8 cellular contexts compared by ENCODE assay signal in the genomic region with DNA sequence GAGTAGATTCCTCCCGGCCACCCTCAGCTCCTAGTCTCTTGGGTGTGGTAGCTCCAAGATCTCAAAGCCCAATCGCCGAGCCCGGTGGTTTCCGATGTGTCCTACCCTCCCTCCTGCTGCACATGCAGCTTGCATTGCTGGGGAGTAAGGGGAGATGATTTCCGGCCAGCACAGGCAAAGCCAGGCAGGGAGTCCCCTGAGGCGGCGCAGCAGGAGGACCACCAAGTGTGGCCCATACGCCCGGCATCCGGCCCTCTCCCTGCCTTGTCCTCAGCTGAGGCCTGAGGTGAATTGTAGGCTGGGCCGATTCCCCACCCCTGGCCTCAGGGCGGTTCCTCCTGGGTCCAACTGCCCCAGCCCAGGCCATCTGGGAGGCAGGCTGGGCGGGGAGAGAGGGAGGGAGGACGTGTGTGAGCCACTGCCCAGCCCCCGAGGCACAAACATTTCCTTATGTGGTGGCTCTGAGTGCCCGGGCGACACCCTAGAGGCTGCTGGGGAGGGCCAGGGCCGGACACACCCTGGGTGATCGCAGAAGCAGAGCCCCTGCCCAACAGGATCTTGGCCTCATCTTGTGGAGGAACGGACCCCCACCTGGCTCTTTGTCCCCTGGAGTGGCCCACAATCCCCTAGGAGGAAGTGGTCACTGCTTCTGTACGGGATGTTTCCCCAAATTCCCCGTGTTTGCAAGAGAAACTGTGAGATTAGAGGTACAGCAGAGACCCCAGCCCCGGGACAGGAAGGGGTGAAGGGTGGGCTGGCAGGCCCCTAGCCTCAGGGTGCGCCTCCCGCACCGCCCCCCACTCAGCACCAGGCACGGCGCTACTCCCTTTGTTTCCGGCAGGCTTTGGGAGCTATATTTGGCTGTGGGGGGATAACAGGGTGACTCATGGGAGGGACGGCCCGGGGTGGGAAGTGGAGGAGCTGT. TPM values are rescaled to one million over a fixed set of nuclear protein-coding genes. Genes with fewer than 3 reads are reported as not detected.
DNase-seq lines count a peak whose midpoint lies in the region; ATAC-seq, FAIRE-seq and TF ChIP-seq lines count a peak whose summit lies in the region.

No MANE protein-coding gene starts in this region.

- no peak for DNase-seq in activated CD4-positive, alpha-beta T cell treated with anti-CD3 and anti-CD28 coated beads, Interleukin-2, amount 10 ng/mL, durations not matched to agents 7 days and 5 days
- DNase-seq in activated CD4-positive, alpha-beta T cell treated with anti-CD3 and anti-CD28 coated beads for 48 hours, result no peak
- DNase-seq in NCI-H146 treated with DMSO at 0.1 percent for 48 hours (lab: John Stamatoyannopoulos, UW; ENCODE audit: unreplicated experiment) (peak; percentile 90), GM12878 (ENCODE audit: low read depth, low spot score) (peak; percentile 86), retinal pigment epithelial cell (ENCODE audit: low read depth) (peak; percentile 89)
- DNase-seq in effector CD4-positive, alpha-beta T cell, result no peak

- TF ChIP-seq POLR2A in GM12878 (IDR thresholded peaks at IDR 0.05; ENCODE audit: low read depth, low read length), result peak; percentile 94

- H3K9ac ChIP-seq in GM12878 (ENCODE audit: control insufficient read depth, insufficient read depth, low read length) (peak overlapping the region; percentile 94), iPS-15b (ENCODE audit: low read depth, low read length) (peak overlapping the region; percentile 80)

- in situ Hi-C loops in GM12878 (cut with MboI), result no loop called here

- FAIRE-seq in GM12878 (lab: Jason Lieb, UNC), result peak; percentile 59

- no peaks in the 10 kb centered on the region for H4K20me1 ChIP-seq in GM12878 (ENCODE audit: control insufficient read depth, insufficient read depth)

- no peaks in the 10 kb centered on the region for H3K27me3 Mint-ChIP-seq in activated CD4-positive, alpha-beta T cell treated with anti-CD3 and anti-CD28 coated beads, Interleukin-2, amount 10 ng/mL, durations not matched to agents 7 days and 5 days

- no peak overlapping the region for H3K4me3 Mint-ChIP-seq in activated CD4-positive, alpha-beta T cell treated with anti-CD3 and anti-CD28 coated beads, Interleukin-2, amount 10 ng/mL, durations not matched to agents 7 days and 5 days

- H3K27me3 ChIP-seq in GM12878 (replicated peaks in 1 of 2; ENCODE audit: control insufficient read depth in 2 of 2, insufficient read depth in 2 of 2, low read length in 1 of 2), result no peaks in the 10 kb centered on the region
- no peaks in the 10 kb centered on the region for H3K27me3 ChIP-seq in iPS-15b (ENCODE audit: control insufficient read depth, insufficient read depth, low read length)

- H3K4me1 ChIP-seq in GM12878 (ENCODE audit: control insufficient read depth, insufficient read depth, low read length) (peaks cover 49% of the 10 kb centered on the region), iPS-15b (ENCODE audit: control insufficient read depth, insufficient read depth, low read length) (peaks cover 9% of the 10 kb centered on the region)

- H3K9me3 ChIP-seq in GM12878 (replicated peaks; ENCODE audit: control insufficient read depth, insufficient read depth, low read length), result no peaks in the 10 kb centered on the region
- H3K9me3 ChIP-seq in iPS-15b (ENCODE audit: control insufficient read depth, insufficient read depth, low read length), result no peaks in the 10 kb centered on the region

- POLR2A ChIA-PET in activated CD4-positive, alpha-beta T cell treated with anti-CD3 and anti-CD28 coated beads, Interleukin-2, amount 10 ng/mL, durations not matched to agents 7 days and 5 days (lab: Charles Lee), result no interaction called here
- POLR2A ChIA-PET in GM12878 (lab: Charles Lee), result interaction anchor here (0.7 to 9.2 kb wide), 8 partner anchors 8 to 121 kb away, joined by 3 to 119 read pairs (median 8); a partner anchor contains a TSS

- H3K36me3 ChIP-seq in GM12878 (ENCODE audit: control insufficient read depth in 2 of 2, insufficient read depth in 2 of 2, low read length in 1 of 2) (no peaks in the 10 kb centered on the region), iPS-15b (ENCODE audit: control insufficient read depth, insufficient read depth, low read length) (no peaks in the 10 kb centered on the region)

- no peaks in the 10 kb centered on the region for H3K36me3 Mint-ChIP-seq in activated CD4-positive, alpha-beta T cell treated with anti-CD3 and anti-CD28 coated beads, Interleukin-2, amount 10 ng/mL, durations not matched to agents 7 days and 5 days (ENCODE audit: low read depth)

- BruUV-seq in GM12878 (replicated peaks; lab: Mats Ljungman, UMichigan), result TSS peak; percentile 82

- intact Hi-C loops in GM12878 (cut with micrococcal nuclease; ENCODE audit: unreplicated experiment), result loop anchor here (10.0 kb wide), 1 partner anchor 272 kb away; a partner anchor contains a TSS

- ATAC-seq in HG02588 (IDR thresholded peaks at IDR 0.05; ENCODE audit: unreplicated experiment), result peak; percentile 51
- peak; percentile 75 for ATAC-seq in GM12878

- no peaks in the 10 kb centered on the region for H3K9me3 Mint-ChIP-seq in activated CD4-positive, alpha-beta T cell treated with anti-CD3 and anti-CD28 coated beads, Interleukin-2, amount 10 ng/mL, durations not matched to agents 7 days and 5 days

- H3K4me3 ChIP-seq in GM12878 (peak overlapping the region; percentile 68), iPS-15b (ENCODE audit: low read depth, low read length) (peak overlapping the region; percentile 31), retinal pigment epithelial cell (ENCODE audit: low read length) (peak overlapping the region; percentile 34)

- H3K27ac ChIP-seq in GM12878 (ENCODE audit: control insufficient read depth, insufficient read depth), result peak overlapping the region; percentile 97

- peak overlapping the region; percentile 82 for H3K4me2 ChIP-seq in GM12878 (ENCODE audit: control insufficient read depth, insufficient read depth)

- peak; percentile 24 to 26; a peak in 2 of 4 replicates for TF ChIP-seq EP300 in GM12878 (IDR thresholded peaks at IDR 0.05; ENCODE audit: borderline replicate concordance in 1 of 2, control insufficient read depth in 1 of 2, low read depth in 2 of 2, low read length in 2 of 2)

- peaks cover 31% of the 10 kb centered on the region for H3K4me1 Mint-ChIP-seq in activated CD4-positive, alpha-beta T cell treated with anti-CD3 and anti-CD28 coated beads, Interleukin-2, amount 10 ng/mL, durations not matched to agents 7 days and 5 days

- H3K79me2 ChIP-seq in GM12878 (ENCODE audit: control insufficient read depth, insufficient read depth, low read length), result peaks cover 25% of the 10 kb centered on the region

- TF ChIP-seq RAD21 in GM12878 (IDR thresholded peaks at IDR 0.05; ENCODE audit: insufficient read depth, low read depth, low read length), result no peak

- SMC1A ChIA-PET in GM12878 (lab: Charles Lee; ENCODE audit: uncharacterized antibody, unreplicated experiment), result interaction anchor here (0.6 to 3.9 kb wide), 8 partner anchors 9 to 56 kb away, joined by 3 to 20 read pairs (median 4); no protein-coding TSS in a partner anchor

- TF ChIP-seq CTCF in GM12878 (IDR thresholded peaks at IDR 0.05 in 2 of 3, conservative IDR thresholded peaks at IDR 0.05 in 1 of 3; ENCODE audit: control insufficient read depth in 2 of 3, extremely low read depth in 1 of 3, insufficient read depth in 1 of 3, low read depth in 3 of 3, low read length in 3 of 3) (no peak), retinal pigment epithelial cell (conservative IDR thresholded peaks at IDR 0.05; ENCODE audit: low read depth, low read length) (no peak)

- H3K27ac Mint-ChIP-seq in activated CD4-positive, alpha-beta T cell treated with anti-CD3 and anti-CD28 coated beads, Interleukin-2, amount 10 ng/mL, durations not matched to agents 7 days and 5 days, result peak overlapping the region; percentile 46

- under 1% methylated on average over 29 of the region's 32 CpGs for WGBS in GM12878 (ENCODE audit: insufficient coverage, insufficient replicate concordance, low lambda C conversion rate, missing lambda C conversion rate)

- CTCF ChIA-PET in activated CD4-positive, alpha-beta T cell treated with anti-CD3 and anti-CD28 coated beads, Interleukin-2, amount 10 ng/mL, durations not matched to agents 7 days and 5 days (lab: Charles Lee), result interaction anchor here (1.6 to 5.7 kb wide), 5 partner anchors 10 to 48 kb away, joined by 3 to 43 read pairs (median 11); no protein-coding TSS in a partner anchor
- CTCF ChIA-PET in GM12878 (lab: Yijun Ruan, JAX), result interaction anchor here (0.6 to 9.9 kb wide), 8 partner anchors 8 to 53 kb away, joined by 3 to 151 read pairs (median 4); a partner anchor contains a TSS

- RAD21 ChIA-PET in GM12878 (lab: Charles Lee; ENCODE audit: unreplicated experiment), result interaction anchor here (0.7 to 9.4 kb wide), 5 partner anchors 10 to 55 kb away, joined by 3 to 70 read pairs (median 3); a partner anchor contains a TSS

- peak overlapping the region; percentile 54 for H2AFZ ChIP-seq in GM12878 (ENCODE audit: control insufficient read depth, low read depth, low read length)

RNA-seq across cellular contexts. Expression of a gene that starts 41.9 kb away (rescaled TPM):
- total RNA-seq in activated CD4-positive, alpha-beta T cell treated with anti-CD3 and anti-CD28 coated beads, Interleukin-2, amount 10 ng/mL, durations not matched to agents 7 days and 5 days, result 1,000 to 10,000 TPM; 1,700 to 2,208 TPM
- 157 and 167 TPM in 2 replicates for total RNA-seq in GM12878 (2013; cell fraction: nucleolus; rRNA removed)
- total RNA-seq in GM12878 (2014; rRNA removed), result 1,683 and 1,891 TPM in 2 replicates
- total RNA-seq in GM12878 (2014; rRNA removed; fragmentation: Illumina TruSeq; extraction: Trizol), result 3,682 and 3,944 TPM in 2 replicates
- total RNA-seq in GM12878 (2021), result 2,403 and 2,413 TPM in 2 replicates
- polyA plus RNA-seq in GM12878 (2011; ENCODE audit: low read depth), result 1,103 TPM
- polyA plus RNA-seq in GM12878 (2011; rRNA removed), result 1,144 and 1,534 TPM in 2 replicates
- 791 and 1,273 TPM in 2 replicates for polyA plus RNA-seq in GM12878 (2011; cell fraction: cytosol; rRNA removed)
- polyA plus RNA-seq in GM12878 (2011; cell fraction: nucleus; rRNA removed), result 515 and 1,224 TPM in 2 replicates
- polyA plus RNA-seq in GM12878 (2012), result 2,072 and 2,223 TPM in 2 replicates
- 2,851 and 4,022 TPM in 2 replicates for polyA plus RNA-seq in GM12878 (2014; fragmentation: Illumina TruSeq; extraction: Trizol)
- 1,000 to 10,000 TPM; 3,548 to 5,018 TPM for polyA plus RNA-seq in GM12878 (2014; fragmentation: Nextera tagmentation; extraction: Ambion mirVana)
- 2,120 and 2,624 TPM in 2 replicates for polyA plus RNA-seq in GM12878 (2014; rRNA removed)
- 1,000 to 10,000 TPM; 3,379 to 3,894 TPM for polyA plus RNA-seq in GM12878 (2016; fragmentation: Nextera tagmentation; extraction: Ambion mirVana)
- polyA minus RNA-seq in GM12878 (2011; rRNA and poly(A)+ RNA removed), result 163 and 293 TPM in 2 replicates
- 590 and 681 TPM in 2 replicates for polyA minus RNA-seq in GM12878 (2011; cell fraction: cytosol; rRNA and poly(A)+ RNA removed)
- 194 and 317 TPM in 2 replicates for polyA minus RNA-seq in GM12878 (2011; cell fraction: nucleus; rRNA and poly(A)+ RNA removed)

Comparison
In these comparisons a context has a peak if more than half of its experiments do, and no peak if none do; other contexts are left out.
1. DNase-seq: peak in NCI-H146 treated with DMSO at 0.1 percent for 48 hours (single experiment), GM12878 (single experiment) and retinal pigment epithelial cell (single experiment); none in activated CD4-positive, alpha-beta T cell treated with anti-CD3 and anti-CD28 coated beads, Interleukin-2, amount 10 ng/mL, durations not matched to agents 7 days and 5 days (single experiment), activated CD4-positive, alpha-beta T cell treated with anti-CD3 and anti-CD28 coated beads for 48 hours (single experiment) and effector CD4-positive, alpha-beta T cell (single experiment).
2. Peak in every context shown above with its lines, with median percentiles within 50 percentile points of each other: H3K4me3 ChIP-seq.